ENCODE assay signal across 18 cellular contexts in genomic region chr18:2316686-2317308, GRCh38.
DNase-seq lines count a peak whose midpoint lies in the region; ATAC-seq, FAIRE-seq and TF ChIP-seq lines count a peak whose summit lies in the region.
"Had no signal": no experiment of that assay in that cellular context is flagged by ENCODE, and none has a peak within 500 bp of the region (broad histone marks: within the 10 kb centered on the region; RNA-seq: fewer than 3 reads in every experiment).

No MANE protein-coding gene starts in this region.

- no peaks in the 10 kb centered on the region for H3K9me3 ChIP-seq in A549
- no peaks in the 10 kb centered on the region for H3K9me3 ChIP-seq in pancreas
- peaks cover 0 to 7% (median 0%) of the 10 kb centered on the region in 11 donors for H3K9me3 ChIP-seq in heart right ventricle
- H3K9me3 ChIP-seq in testis, result no peaks in the 10 kb centered on the region
- H3K9me3 ChIP-seq in CD8-positive, alpha-beta memory T cell (ENCODE audit: low read length), result no peaks in the 10 kb centered on the region

- peak in 1 of 2 experiments; percentile 4 for DNase-seq in A549 (ENCODE audit: low read depth in 1 of 2, low spot score in 1 of 2)
- peak; percentile 47 for DNase-seq in NCI-H69 (lab: John Stamatoyannopoulos, UW)
- DNase-seq in epithelial cell of esophagus (ENCODE audit: low read depth), result peak; percentile 4
- DNase-seq in pancreas, result peak in 3 of 6 donors; percentile 21 to 57 (median 24)
- no peak for DNase-seq in heart right ventricle
- no peak for DNase-seq in NCI-H748 (lab: John Stamatoyannopoulos, UW; ENCODE audit: unreplicated experiment)
- no peak for DNase-seq in testis
- DNase-seq in CD8-positive, alpha-beta memory T cell, result no peak
- DNase-seq: DND-41, GDM1, GM23248, KG1, NCI-H1092, NCI-H1694 treated with DMSO at 0.1 percent for 48 hours, NCI-H748 treated with DMSO at 0.1 percent for 48 hours had no signal

- H3K9me3 Mint-ChIP-seq in CD8-positive, alpha-beta memory T cell, result peaks cover 0 to 6% (median 5%) of the 10 kb centered on the region in 5 donors

- H3K27ac ChIP-seq in A549 (0 out of 6 replicates have a peak overlapping the region, but pooled peaks of 1 of the 2 experiments have one; percentile 4), pancreas (no peak overlapping the region), heart right ventricle (no peak overlapping the region), testis (no peak overlapping the region)
- H3K27ac ChIP-seq in CD8-positive, alpha-beta memory T cell (ENCODE audit: low read depth, low read length), result no peak overlapping the region
- H3K27ac ChIP-seq: GM23248 had no signal

- no peak for FAIRE-seq in A549 (lab: Jason Lieb, UNC)
- no peak for FAIRE-seq in pancreas (lab: Jason Lieb, UNC)

- H3K4me1 ChIP-seq in A549 (peaks cover 10% of the 10 kb centered on the region; the same call in 1 of the 3 replicates), pancreas (peaks cover 0 to 10% (median 0%) of the 10 kb centered on the region in 3 donors), heart right ventricle (no peaks in the 10 kb centered on the region), testis (no peaks in the 10 kb centered on the region)
- no peaks in the 10 kb centered on the region for H3K4me1 ChIP-seq in CD8-positive, alpha-beta memory T cell (ENCODE audit: insufficient read depth, low read length)

- ATAC-seq in A549, result no peak
- ATAC-seq in pancreas, result peak; percentile 68 to 87 (median 81)
- no peak for ATAC-seq in heart right ventricle
- ATAC-seq: Panc1, Right ventricle myocardium inferior had no signal

- WGBS in A549 (ENCODE audit: missing lambda C conversion rate), result 51% methylated on average over 3 of the region's 3 CpGs
- 5 to 14% methylated on average over 3 of the region's 3 CpGs for WGBS in pancreas, 2 donors
- 46 to 57% methylated on average over 3 of the region's 3 CpGs for WGBS in heart right ventricle, 2 donors
- WGBS in testis, 2 donors, result 30 to 48% methylated on average over 3 of the region's 3 CpGs

- no peaks in the 10 kb centered on the region for H3K27me3 ChIP-seq in pancreas
- peaks cover 0 to 9% (median 0%) of the 10 kb centered on the region in 7 donors for H3K27me3 ChIP-seq in heart right ventricle
- H3K27me3 ChIP-seq in testis, result no peaks in the 10 kb centered on the region
- no peaks in the 10 kb centered on the region for H3K27me3 ChIP-seq in CD8-positive, alpha-beta memory T cell (ENCODE audit: insufficient read depth, low read length, poor library complexity, severe bottlenecking)

- POLR2A ChIA-PET in A549 (lab: Yijun Ruan, JAX), result no interaction called here
- POLR2A ChIA-PET in CD8-positive, alpha-beta memory T cell (lab: Charles Lee), result no interaction called here

- peak overlapping the region; percentile 46 for H3K4me2 ChIP-seq in A549

- no peaks in the 10 kb centered on the region for H3K36me3 ChIP-seq in pancreas
- no peaks in the 10 kb centered on the region for H3K36me3 ChIP-seq in heart right ventricle
- H3K36me3 ChIP-seq in testis (ENCODE audit: low read depth, missing control alignments), result no peaks in the 10 kb centered on the region
- H3K36me3 ChIP-seq in CD8-positive, alpha-beta memory T cell (ENCODE audit: insufficient read depth, low read length), result no peaks in the 10 kb centered on the region

- intact Hi-C loops in pancreas (cut with DNase I) (no loop called here), heart right ventricle (cut with DNase I) (loop anchor here in 1 of 10 donors (10.0 kb wide), 1 partner anchor 132 kb away; no protein-coding TSS in a partner anchor), testis (cut with DNase I; ENCODE audit: low total_unique reads) (no loop called here)

- no peaks in the 10 kb centered on the region for H3K36me3 Mint-ChIP-seq in CD8-positive, alpha-beta memory T cell
- H3K36me3 Mint-ChIP-seq: CD14-positive monocyte had no signal

- H3K4me3 ChIP-seq in A549 (no peak overlapping the region), epithelial cell of esophagus (ENCODE audit: low read length) (no peak overlapping the region), pancreas (no peak overlapping the region), heart right ventricle (no peak overlapping the region), testis (no peak overlapping the region)
- H3K4me3 ChIP-seq in CD8-positive, alpha-beta memory T cell (ENCODE audit: low read length), result no peak overlapping the region
- H3K4me3 ChIP-seq: GM23248 had no signal

- no peak overlapping the region for H3K4me3 Mint-ChIP-seq in CD8-positive, alpha-beta memory T cell
- H3K4me3 Mint-ChIP-seq: CD14-positive monocyte had no signal

- no peaks in the 10 kb centered on the region for H3K4me1 Mint-ChIP-seq in CD8-positive, alpha-beta memory T cell

- no peak for TF ChIP-seq RAD21 in A549 (conservative IDR thresholded peaks at IDR 0.05 in 1 of 2, IDR thresholded peaks at IDR 0.05 in 1 of 2)

- no peak for TF ChIP-seq CTCF in A549 (IDR thresholded peaks at IDR 0.05)
- no peak for TF ChIP-seq CTCF in epithelial cell of esophagus (IDR thresholded peaks at IDR 0.05; ENCODE audit: insufficient read depth, low read depth, low read length, missing control alignments)
- TF ChIP-seq CTCF in pancreas (IDR thresholded peaks at IDR 0.05), result no peak
- no peak for TF ChIP-seq CTCF in heart right ventricle (IDR thresholded peaks at IDR 0.05)
- no peak for TF ChIP-seq CTCF in testis (IDR thresholded peaks at IDR 0.05)

- no peak for TF ChIP-seq POLR2A in A549 (IDR thresholded peaks at IDR 0.05; ENCODE audit: low read length)
- TF ChIP-seq POLR2A in testis (IDR thresholded peaks at IDR 0.05), result no peak

- no peak overlapping the region for H3K27ac Mint-ChIP-seq in CD8-positive, alpha-beta memory T cell
- H3K27ac Mint-ChIP-seq: CD14-positive monocyte had no signal

- TF ChIP-seq EP300 in A549 (IDR thresholded peaks at IDR 0.05), result no peak

- CTCF ChIA-PET in A549 (lab: Yijun Ruan, JAX), result no interaction called here
- CTCF ChIA-PET in CD8-positive, alpha-beta memory T cell (lab: Charles Lee), result no interaction called here

- H3K27me3 Mint-ChIP-seq in CD8-positive, alpha-beta memory T cell, result peaks cover 16 to 54% of the 10 kb centered on the region in 2 donors

TF ChIP-seq in A549, 52 proteins besides CTCF, POLR2A, EP300 and RAD21:
- no peak for TF ChIP-seq CHD4 (IDR thresholded peaks at IDR 0.05; ENCODE audit: borderline replicate concordance)
- TF ChIP-seq MAX (IDR thresholded peaks at IDR 0.05), result no peak
- no peak for TF ChIP-seq REST (IDR thresholded peaks at IDR 0.05)
- no peak for TF ChIP-seq PBX3 (IDR thresholded peaks at IDR 0.05)
- TF ChIP-seq ATOH8 (CRISPR knock-in tag; IDR thresholded peaks at IDR 0.05; ENCODE audit: low read depth), result no peak
- TF ChIP-seq PHF8 (IDR thresholded peaks at IDR 0.05; ENCODE audit: borderline replicate concordance, low read depth), result no peak
- TF ChIP-seq HES2 (IDR thresholded peaks at IDR 0.05), result no peak
- no peak for TF ChIP-seq HOXB13 (CRISPR knock-in tag; IDR thresholded peaks at IDR 0.05; ENCODE audit: low read depth)
TF ChIP-seq in A549: peak in this region for 0.

Comparison
In these comparisons a context has a peak if more than half of its experiments do, and no peak if none do; other contexts are left out.
1. ATAC-seq: peak in pancreas (4 of 4); none in A549 (0 of 2) and heart right ventricle (0 of 8).
2. DNase-seq: peak in NCI-H69 (single experiment) and epithelial cell of esophagus (single experiment); none in heart right ventricle (0 of 2), NCI-H748 (single experiment), testis (single experiment) and CD8-positive, alpha-beta memory T cell (0 of 5).